ENCODE assay signal across 18 cellular contexts in the genomic region with DNA sequence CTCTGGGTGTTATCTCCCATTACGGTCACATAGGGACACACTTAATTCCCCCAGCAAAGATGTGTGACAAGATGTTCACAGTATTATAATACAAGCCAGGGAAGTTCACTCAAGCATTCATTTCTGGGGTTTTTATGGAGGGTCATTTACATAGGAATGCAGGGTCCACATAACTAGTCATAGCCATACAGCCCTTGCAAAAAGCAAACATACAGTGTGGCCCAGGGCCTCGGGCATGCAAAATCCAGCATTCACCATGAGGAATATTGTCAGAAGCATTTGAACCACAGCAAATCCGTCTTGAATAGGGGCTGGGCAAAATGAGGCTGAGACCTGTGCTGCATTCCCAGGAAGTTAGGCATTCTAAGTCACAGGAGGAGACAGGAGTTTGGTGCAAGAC. TPM values are rescaled to one million over a fixed set of nuclear protein-coding genes. Genes with fewer than 3 reads are reported as not detected.
"Had no signal": no experiment of that assay in that cellular context is flagged by ENCODE, and none has a peak within 500 bp of the region (broad histone marks: within the 10 kb centered on the region; RNA-seq: fewer than 3 reads in every experiment).

No MANE protein-coding gene starts in this region.

- H3K4me1 ChIP-seq: body of pancreas, gastrocnemius medialis, psoas muscle, sigmoid colon had no signal

- DNase-seq: activated CD4-positive, alpha-beta T cell treated with anti-CD3 and anti-CD28 coated beads for 36 hours; activated CD8-positive, alpha-beta T cell treated with anti-CD3 and anti-CD28 coated beads, Interleukin-2, amount 10 ng/mL, durations not matched to agents 7 days and 5 days; activated naive CD4-positive, alpha-beta T cell treated with anti-CD3 and anti-CD28 coated beads for 36 hours; body of pancreas; effector memory CD4-positive, alpha-beta T cell; gastrocnemius medialis; mucosa of descending colon; naive thymus-derived CD8-positive, alpha-beta T cell; occipital lobe; psoas muscle; sigmoid colon; stimulated activated CD4-positive, alpha-beta T cell treated with anti-CD3 and anti-CD28 coated beads, Interleukin-12 subunit alpha, Interleukin-12 subunit beta, amount 100 ng/mL, for 4 hours; stimulated activated naive CD8-positive, alpha-beta T cell treated with anti-CD3 and anti-CD28 coated beads, Interleukin-15, amount 100 ng/mL, for 72 hours; T-cell; T1000 had no signal

- H3K9me3 Mint-ChIP-seq: central memory CD8-positive, alpha-beta T cell had no signal

- H3K36me3 ChIP-seq: thoracic aorta had no signal

- H3K27me3 ChIP-seq: body of pancreas, gastrocnemius medialis, sigmoid colon had no signal

- H3K27me3 Mint-ChIP-seq: activated CD4-positive, alpha-beta T cell treated with anti-CD3 and anti-CD28 coated beads for 36 hours; central memory CD8-positive, alpha-beta T cell; naive thymus-derived CD8-positive, alpha-beta T cell; stimulated activated naive CD8-positive, alpha-beta T cell treated with anti-CD3 and anti-CD28 coated beads, Interleukin-15, amount 100 ng/mL, for 72 hours; T-cell had no signal

- H3K4me1 Mint-ChIP-seq: stimulated activated naive CD8-positive, alpha-beta T cell treated with anti-CD3 and anti-CD28 coated beads, Interleukin-15, amount 100 ng/mL, for 72 hours had no signal

- H3K27ac Mint-ChIP-seq: activated CD4-positive, alpha-beta T cell treated with anti-CD3 and anti-CD28 coated beads for 36 hours; activated CD8-positive, alpha-beta T cell treated with anti-CD3 and anti-CD28 coated beads, Interleukin-2, amount 10 ng/mL, durations not matched to agents 7 days and 5 days; activated naive CD4-positive, alpha-beta T cell treated with anti-CD3 and anti-CD28 coated beads for 36 hours; stimulated activated naive CD8-positive, alpha-beta T cell treated with anti-CD3 and anti-CD28 coated beads, Interleukin-15, amount 100 ng/mL, for 72 hours; T-cell had no signal

- H3K4me3 Mint-ChIP-seq: activated CD4-positive, alpha-beta T cell treated with anti-CD3 and anti-CD28 coated beads for 36 hours; activated CD8-positive, alpha-beta T cell treated with anti-CD3 and anti-CD28 coated beads, Interleukin-2, amount 10 ng/mL, durations not matched to agents 7 days and 5 days; activated naive CD4-positive, alpha-beta T cell treated with anti-CD3 and anti-CD28 coated beads for 36 hours; central memory CD8-positive, alpha-beta T cell; naive thymus-derived CD8-positive, alpha-beta T cell; stimulated activated naive CD8-positive, alpha-beta T cell treated with anti-CD3 and anti-CD28 coated beads, Interleukin-15, amount 100 ng/mL, for 72 hours; T-cell had no signal

- H3K9me3 ChIP-seq: body of pancreas, gastrocnemius medialis, mucosa of descending colon, psoas muscle, sigmoid colon had no signal

- ATAC-seq: activated CD4-positive, alpha-beta T cell treated with anti-CD3 and anti-CD28 coated beads for 36 hours; activated CD8-positive, alpha-beta T cell treated with anti-CD3 and anti-CD28 coated beads, Interleukin-2, amount 10 ng/mL, durations not matched to agents 7 days and 5 days; body of pancreas; gastrocnemius medialis; mucosa of descending colon; naive thymus-derived CD8-positive, alpha-beta T cell; psoas muscle; stimulated activated naive CD8-positive, alpha-beta T cell treated with anti-CD3 and anti-CD28 coated beads, Interleukin-15, amount 100 ng/mL, for 72 hours; T-cell had no signal

- H3K4me3 ChIP-seq: body of pancreas, gastrocnemius medialis, lung, mucosa of descending colon, psoas muscle, sigmoid colon, thoracic aorta had no signal

- H3K27ac ChIP-seq: body of pancreas, gastrocnemius medialis, psoas muscle, sigmoid colon, thoracic aorta had no signal

RNA-seq across cellular contexts. Expression of a gene that starts 36.5 kb away (rescaled TPM):
- total RNA-seq: body of pancreas had no signal
- polyA plus RNA-seq: naive thymus-derived CD8-positive, alpha-beta T cell had no signal
